Comparison of ENCODE assay signal across 7 cellular contexts in genomic region chr9:79847074-79847473, GRCh38.
"Had no signal": no experiment of that assay in that cellular context is flagged by ENCODE, and none has a peak within 500 bp of the region (broad histone marks: within the 10 kb centered on the region; RNA-seq: fewer than 3 reads in every experiment).

No MANE protein-coding gene starts in this region.

- H3K27me3 Mint-ChIP-seq: IgD-negative memory B cell had no signal

- H3K4me3 Mint-ChIP-seq: IgD-negative memory B cell had no signal

- H3K27ac ChIP-seq: HL-60 had no signal

- H3K27ac Mint-ChIP-seq: IgD-negative memory B cell had no signal

- H3K4me3 ChIP-seq: K562 had no signal

- ATAC-seq: HepG2, K562 had no signal

- DNase-seq: IMR-90, KBM-7, KG1 had no signal
